1 cellular context compared by ENCODE assay signal in genomic region chr5:149641000-149641576, GRCh38.
TF ChIP-seq lines count a peak whose summit lies in the region.

No MANE protein-coding gene starts in this region.

TF ChIP-seq in GM12878, 131 proteins besides CTCF, POLR2A, EP300 and RAD21 (continued from another document):
- TF ChIP-seq, protein P1, sequence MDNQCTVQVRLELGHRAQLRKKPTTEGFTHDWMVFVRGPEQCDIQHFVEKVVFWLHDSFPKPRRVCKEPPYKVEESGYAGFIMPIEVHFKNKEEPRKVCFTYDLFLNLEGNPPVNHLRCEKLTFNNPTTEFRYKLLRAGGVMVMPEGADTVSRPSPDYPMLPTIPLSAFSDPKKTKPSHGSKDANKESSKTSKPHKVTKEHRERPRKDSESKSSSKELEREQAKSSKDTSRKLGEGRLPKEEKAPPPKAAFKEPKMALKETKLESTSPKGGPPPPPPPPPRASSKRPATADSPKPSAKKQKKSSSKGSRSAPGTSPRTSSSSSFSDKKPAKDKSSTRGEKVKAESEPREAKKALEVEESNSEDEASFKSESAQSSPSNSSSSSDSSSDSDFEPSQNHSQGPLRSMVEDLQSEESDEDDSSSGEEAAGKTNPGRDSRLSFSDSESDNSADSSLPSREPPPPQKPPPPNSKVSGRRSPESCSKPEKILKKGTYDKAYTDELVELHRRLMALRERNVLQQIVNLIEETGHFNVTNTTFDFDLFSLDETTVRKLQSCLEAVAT (IDR thresholded peaks at IDR 0.05): 0 out of 2 replicates have a peak, but pooled peaks have one; percentile 25
- TF ChIP-seq SMAD1 (IDR thresholded peaks at IDR 0.05; ENCODE audit: low read depth, partially characterized antibody) (no peak), ESRRA (IDR thresholded peaks at IDR 0.05; ENCODE audit: low read length) (no peak), IKZF2 (IDR thresholded peaks at IDR 0.05) (peak in 1 of 2 experiments; percentile 17; a peak in 1 of 4 replicates), STAT3 (IDR thresholded peaks at IDR 0.05; ENCODE audit: low read depth, low read length) (no peak), NR2C1 (IDR thresholded peaks at IDR 0.05) (0 out of 2 replicates have a peak, but pooled peaks have one; percentile 54), POU2F2 (IDR thresholded peaks at IDR 0.05; ENCODE audit: borderline replicate concordance, low read depth, low read length) (no peak), USF2 (IDR thresholded peaks at IDR 0.05; ENCODE audit: borderline replicate concordance, low read depth, low read length) (no peak), YY1 (IDR thresholded peaks at IDR 0.05; ENCODE audit: low read depth, low read length) (peak; percentile 86), CREB1 (IDR thresholded peaks at IDR 0.05; ENCODE audit: low read depth) (no peak), NR2F1 (conservative IDR thresholded peaks at IDR 0.05) (peak; percentile 71), ZBTB33 (IDR thresholded peaks at IDR 0.05) (peak; percentile 84; the same call in 1 of the 2 replicates), HDAC6 (IDR thresholded peaks at IDR 0.05; ENCODE audit: unreplicated experiment) (no peak), MEF2B (IDR thresholded peaks at IDR 0.05; ENCODE audit: partially characterized antibody, poor library complexity, severe bottlenecking) (peak; percentile 73), ZNF687 (IDR thresholded peaks at IDR 0.05) (no peak), JUNB (IDR thresholded peaks at IDR 0.05) (no peak)
- TF ChIP-seq, protein P2, sequence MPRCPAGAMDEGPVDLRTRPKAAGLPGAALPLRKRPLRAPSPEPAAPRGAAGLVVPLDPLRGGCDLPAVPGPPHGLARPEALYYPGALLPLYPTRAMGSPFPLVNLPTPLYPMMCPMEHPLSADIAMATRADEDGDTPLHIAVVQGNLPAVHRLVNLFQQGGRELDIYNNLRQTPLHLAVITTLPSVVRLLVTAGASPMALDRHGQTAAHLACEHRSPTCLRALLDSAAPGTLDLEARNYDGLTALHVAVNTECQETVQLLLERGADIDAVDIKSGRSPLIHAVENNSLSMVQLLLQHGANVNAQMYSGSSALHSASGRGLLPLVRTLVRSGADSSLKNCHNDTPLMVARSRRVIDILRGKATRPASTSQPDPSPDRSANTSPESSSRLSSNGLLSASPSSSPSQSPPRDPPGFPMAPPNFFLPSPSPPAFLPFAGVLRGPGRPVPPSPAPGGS (IDR thresholded peaks at IDR 0.05; ENCODE audit: borderline replicate concordance, insufficient read depth, low read depth, low read length, poor library complexity, severe bottlenecking): no peak
- TF ChIP-seq, protein P3, sequence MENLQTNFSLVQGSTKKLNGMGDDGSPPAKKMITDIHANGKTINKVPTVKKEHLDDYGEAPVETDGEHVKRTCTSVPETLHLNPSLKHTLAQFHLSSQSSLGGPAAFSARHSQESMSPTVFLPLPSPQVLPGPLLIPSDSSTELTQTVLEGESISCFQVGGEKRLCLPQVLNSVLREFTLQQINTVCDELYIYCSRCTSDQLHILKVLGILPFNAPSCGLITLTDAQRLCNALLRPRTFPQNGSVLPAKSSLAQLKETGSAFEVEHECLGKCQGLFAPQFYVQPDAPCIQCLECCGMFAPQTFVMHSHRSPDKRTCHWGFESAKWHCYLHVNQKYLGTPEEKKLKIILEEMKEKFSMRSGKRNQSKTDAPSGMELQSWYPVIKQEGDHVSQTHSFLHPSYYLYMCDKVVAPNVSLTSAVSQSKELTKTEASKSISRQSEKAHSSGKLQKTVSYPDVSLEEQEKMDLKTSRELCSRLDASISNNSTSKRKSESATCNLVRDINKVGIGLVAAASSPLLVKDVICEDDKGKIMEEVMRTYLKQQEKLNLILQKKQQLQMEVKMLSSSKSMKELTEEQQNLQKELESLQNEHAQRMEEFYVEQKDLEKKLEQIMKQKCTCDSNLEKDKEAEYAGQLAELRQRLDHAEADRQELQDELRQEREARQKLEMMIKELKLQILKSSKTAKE (IDR thresholded peaks at IDR 0.05; ENCODE audit: low read depth, poor library complexity, severe bottlenecking): no peak
